19 cellular contexts compared by ENCODE assay signal in genomic region chr6:22829070-22829469, GRCh38.
DNase-seq lines count a peak whose midpoint lies in the region; ATAC-seq, FAIRE-seq and TF ChIP-seq lines count a peak whose summit lies in the region.
"Had no signal": no experiment of that assay in that cellular context is flagged by ENCODE, and none has a peak within 500 bp of the region (broad histone marks: within the 10 kb centered on the region; RNA-seq: fewer than 3 reads in every experiment).

No MANE protein-coding gene starts in this region.

- TF ChIP-seq EP300 in SK-N-SH (IDR thresholded peaks at IDR 0.05; ENCODE audit: borderline replicate concordance in 1 of 2, low read depth in 1 of 2, low read length in 1 of 2): no peak

- intact Hi-C loops in upper lobe of right lung (cut with DNase I): no loop called here

- no peaks in the 10 kb centered on the region for H3K36me3 Mint-ChIP-seq in activated naive CD8-positive, alpha-beta T cell treated with anti-CD3 and anti-CD28 coated beads for 36 hours
- H3K36me3 Mint-ChIP-seq: CD14-positive monocyte, naive B cell had no signal

- H3K4me3 ChIP-seq in SK-N-SH (ENCODE audit: low read depth in 2 of 2, low read length in 1 of 2): no peak overlapping the region
- H3K4me3 ChIP-seq in brain microvascular endothelial cell (ENCODE audit: low read depth, low read length): no peak overlapping the region
- H3K4me3 ChIP-seq in lung: no peak overlapping the region
- H3K4me3 ChIP-seq in upper lobe of right lung: no peak overlapping the region
- H3K4me3 ChIP-seq: spleen, suprapubic skin had no signal

- H4K20me1 ChIP-seq in SK-N-SH (ENCODE audit: insufficient read depth): no peaks in the 10 kb centered on the region

- no peaks in the 10 kb centered on the region for H3K79me2 ChIP-seq in SK-N-SH (ENCODE audit: insufficient read depth)

- in situ Hi-C loops in brain microvascular endothelial cell (cut with HindIII; ENCODE audit: low pct_ligation_motif_present, low sequenced_read_pairs): no loop called here

- H3K9me3 ChIP-seq in SK-N-SH (no peaks in the 10 kb centered on the region), lung (ENCODE audit: control insufficient read depth in 2 of 2, insufficient read depth in 1 of 2, low read length in 1 of 2) (no peaks in the 10 kb centered on the region), upper lobe of right lung (no peaks in the 10 kb centered on the region)
- H3K9me3 ChIP-seq: spleen, suprapubic skin had no signal

- H3K27me3 Mint-ChIP-seq in activated naive CD8-positive, alpha-beta T cell treated with anti-CD3 and anti-CD28 coated beads for 36 hours: peaks cover 4% of the 10 kb centered on the region
- H3K27me3 Mint-ChIP-seq: activated CD4-positive, alpha-beta memory T cell treated with anti-CD3 and anti-CD28 coated beads, Interleukin-2, amount 10 ng/mL, durations not matched to agents 7 days and 5 days; activated T-cell treated with anti-CD3 and anti-CD28 coated beads, Interleukin-2, amount 50 U/mL, for 24 hours; naive B cell had no signal

- H3K9ac ChIP-seq in SK-N-SH: no peak overlapping the region; the same call in 1 of the 2 replicates

- no peak for TF ChIP-seq CTCF in SK-N-SH (IDR thresholded peaks at IDR 0.05)
- no peak for TF ChIP-seq CTCF in brain microvascular endothelial cell (IDR thresholded peaks at IDR 0.05; ENCODE audit: low read depth, low read length, missing control alignments)
- TF ChIP-seq CTCF in lung (IDR thresholded peaks at IDR 0.05; ENCODE audit: control extremely low read depth, extremely low read depth): no peak
- no peak for TF ChIP-seq CTCF in upper lobe of right lung (IDR thresholded peaks at IDR 0.05)

- POLR2A ChIA-PET in SK-N-SH (lab: Yijun Ruan, JAX): no interaction called here

- no peaks in the 10 kb centered on the region for H3K27me3 ChIP-seq in SK-N-SH (ENCODE audit: insufficient read depth)
- no peaks in the 10 kb centered on the region for H3K27me3 ChIP-seq in brain microvascular endothelial cell (replicated peaks)
- no peaks in the 10 kb centered on the region for H3K27me3 ChIP-seq in lung (ENCODE audit: control insufficient read depth, insufficient read depth)
- no peaks in the 10 kb centered on the region for H3K27me3 ChIP-seq in upper lobe of right lung
- H3K27me3 ChIP-seq: spleen, suprapubic skin had no signal

- no peak for DNase-seq in SK-N-SH
- no peak for DNase-seq in brain microvascular endothelial cell
- DNase-seq in lung (ENCODE audit: low spot score): no peak
- DNase-seq in upper lobe of right lung: no peak
- DNase-seq in DMS79 (lab: John Stamatoyannopoulos, UW): no peak
- DNase-seq in GM19239 (ENCODE audit: insufficient read length, low spot score): no peak
- no peak for DNase-seq in activated naive CD8-positive, alpha-beta T cell treated with anti-CD3 and anti-CD28 coated beads for 36 hours
- DNase-seq: activated CD4-positive, alpha-beta memory T cell treated with anti-CD3 and anti-CD28 coated beads, Interleukin-2, amount 10 ng/mL, durations not matched to agents 7 days and 5 days; activated naive CD4-positive, alpha-beta T cell treated with anti-CD3 and anti-CD28 coated beads for 36 hours; activated T-cell treated with anti-CD3 and anti-CD28 coated beads, Interleukin-2, amount 50 U/mL, for 24 hours; aorta; naive B cell; NCI-H1436; spleen; T-helper 2 cell had no signal

- H2AFZ ChIP-seq in SK-N-SH (ENCODE audit: low read depth): peak overlapping the region; percentile 52; the same call in 1 of the 2 replicates

- H3K36me3 ChIP-seq in SK-N-SH (replicated peaks in 1 of 2; ENCODE audit: control insufficient read depth in 1 of 2, insufficient read depth in 2 of 2, low read length in 1 of 2) (no peaks in the 10 kb centered on the region), brain microvascular endothelial cell (replicated peaks) (no peaks in the 10 kb centered on the region), lung (ENCODE audit: control insufficient read depth in 2 of 2, insufficient read depth in 2 of 2, low read length in 2 of 2) (no peaks in the 10 kb centered on the region), upper lobe of right lung (no peaks in the 10 kb centered on the region)
- H3K36me3 ChIP-seq: spleen, suprapubic skin had no signal

- CTCF ChIA-PET in SK-N-SH (lab: Yijun Ruan, JAX): interaction anchor here (0.6 to 1.1 kb wide), 5 partner anchors 10 to 1232 kb away, joined by 3 to 5 read pairs (median 4); no protein-coding TSS in a partner anchor

- no peaks in the 10 kb centered on the region for H3K9me3 Mint-ChIP-seq in activated naive CD8-positive, alpha-beta T cell treated with anti-CD3 and anti-CD28 coated beads for 36 hours
- H3K9me3 Mint-ChIP-seq: activated CD4-positive, alpha-beta memory T cell treated with anti-CD3 and anti-CD28 coated beads, Interleukin-2, amount 10 ng/mL, durations not matched to agents 7 days and 5 days; activated naive CD4-positive, alpha-beta T cell treated with anti-CD3 and anti-CD28 coated beads for 36 hours; activated T-cell treated with anti-CD3 and anti-CD28 coated beads, Interleukin-2, amount 50 U/mL, for 24 hours; HFFc6; naive B cell had no signal

- H3K4me2 ChIP-seq in SK-N-SH: no peak overlapping the region

- no peak overlapping the region for H3K4me3 Mint-ChIP-seq in activated naive CD8-positive, alpha-beta T cell treated with anti-CD3 and anti-CD28 coated beads for 36 hours
- H3K4me3 Mint-ChIP-seq: activated CD4-positive, alpha-beta memory T cell treated with anti-CD3 and anti-CD28 coated beads, Interleukin-2, amount 10 ng/mL, durations not matched to agents 7 days and 5 days; activated naive CD4-positive, alpha-beta T cell treated with anti-CD3 and anti-CD28 coated beads for 36 hours; activated T-cell treated with anti-CD3 and anti-CD28 coated beads, Interleukin-2, amount 50 U/mL, for 24 hours; CD14-positive monocyte; naive B cell had no signal

- H3K4me1 ChIP-seq in SK-N-SH (ENCODE audit: control insufficient read depth in 1 of 2, insufficient read depth in 2 of 2, low read depth in 1 of 2, low read length in 1 of 2): peaks cover 8 to 14% of the 10 kb centered on the region in 2 experiments
- peaks cover 2% of the 10 kb centered on the region in 2 donors for H3K4me1 ChIP-seq in lung (ENCODE audit: control insufficient read depth in 2 of 2, insufficient read depth in 2 of 2, low read length in 2 of 2)
- peaks cover 18% of the 10 kb centered on the region for H3K4me1 ChIP-seq in upper lobe of right lung

- no peak overlapping the region for H3K27ac Mint-ChIP-seq in activated naive CD8-positive, alpha-beta T cell treated with anti-CD3 and anti-CD28 coated beads for 36 hours
- H3K27ac Mint-ChIP-seq: activated CD4-positive, alpha-beta memory T cell treated with anti-CD3 and anti-CD28 coated beads, Interleukin-2, amount 10 ng/mL, durations not matched to agents 7 days and 5 days; activated naive CD4-positive, alpha-beta T cell treated with anti-CD3 and anti-CD28 coated beads for 36 hours; activated T-cell treated with anti-CD3 and anti-CD28 coated beads, Interleukin-2, amount 50 U/mL, for 24 hours; CD14-positive monocyte had no signal

- H3F3A ChIP-seq in SK-N-SH (replicated peaks; ENCODE audit: insufficient read depth): peaks cover 25% of the 10 kb centered on the region

- H3K9me2 ChIP-seq in SK-N-SH: no peaks in the 10 kb centered on the region

- peak overlapping the region; percentile 86 to 96 for H3K27ac ChIP-seq in SK-N-SH (ENCODE audit: low read depth in 2 of 2, low read length in 1 of 2)
- H3K27ac ChIP-seq in brain microvascular endothelial cell: peak overlapping the region; percentile 94
- H3K27ac ChIP-seq in lung (ENCODE audit: low read depth in 1 of 2, low read length in 1 of 2): no peak overlapping the region
- H3K27ac ChIP-seq in upper lobe of right lung: peak overlapping the region; percentile 58
- H3K27ac ChIP-seq: spleen had no signal

- ATAC-seq in SK-N-SH treated with all-trans-retinoic acid at 6 μM for 48 hours (no peak), lung (ENCODE audit: insufficient read depth, low FRiP score) (peak; percentile 42), upper lobe of right lung (peak; percentile 36)

- H3K4me1 Mint-ChIP-seq in activated naive CD8-positive, alpha-beta T cell treated with anti-CD3 and anti-CD28 coated beads for 36 hours: no peaks in the 10 kb centered on the region
- H3K4me1 Mint-ChIP-seq: activated CD4-positive, alpha-beta memory T cell treated with anti-CD3 and anti-CD28 coated beads, Interleukin-2, amount 10 ng/mL, durations not matched to agents 7 days and 5 days; CD14-positive monocyte had no signal

- TF ChIP-seq RAD21 in SK-N-SH (IDR thresholded peaks at IDR 0.05; ENCODE audit: low read length): no peak

- no peak for FAIRE-seq in GM19239 (lab: Jason Lieb, UNC)

TF ChIP-seq in SK-N-SH, 30 proteins besides CTCF, POLR2A, EP300 and RAD21 (continues in another document):
- no peak for TF ChIP-seq NRF1 (IDR thresholded peaks at IDR 0.05; ENCODE audit: low read depth, low read length)
- TF ChIP-seq SMC3 (IDR thresholded peaks at IDR 0.05; ENCODE audit: low read depth, low read length): no peak
- TF ChIP-seq POLR2AphosphoS5 (IDR thresholded peaks at IDR 0.05; ENCODE audit: low read depth, low read length): no peak
- TF ChIP-seq RXRA (IDR thresholded peaks at IDR 0.05; ENCODE audit: borderline replicate concordance, low read depth): no peak
- no peak for TF ChIP-seq YY1 (IDR thresholded peaks at IDR 0.05; ENCODE audit: low read depth)

TF ChIP-seq in SK-N-SH treated with all-trans-retinoic acid at 6 μM for 48 hours, 23 proteins besides CTCF, POLR2A, EP300 and RAD21 (continues in another document):
- TF ChIP-seq TOX (CRISPR knock-in tag; IDR thresholded peaks at IDR 0.05; ENCODE audit: borderline replicate concordance) (no peak), GLIS3 (CRISPR knock-in tag; IDR thresholded peaks at IDR 0.05) (no peak), ZFP3 (CRISPR knock-in tag; IDR thresholded peaks at IDR 0.05) (no peak), CSDC2 (CRISPR knock-in tag; IDR thresholded peaks at IDR 0.05) (no peak), ZNF70 (CRISPR knock-in tag; IDR thresholded peaks at IDR 0.05) (no peak), ZNF565 (CRISPR knock-in tag; conservative IDR thresholded peaks at IDR 0.05; ENCODE audit: low read depth) (no peak), ARNTL (CRISPR knock-in tag; IDR thresholded peaks at IDR 0.05; ENCODE audit: borderline replicate concordance, low read depth) (no peak), ZNF8 (CRISPR knock-in tag; IDR thresholded peaks at IDR 0.05) (no peak), OSR1 (CRISPR knock-in tag; IDR thresholded peaks at IDR 0.05) (no peak), SNAI2 (CRISPR knock-in tag; IDR thresholded peaks at IDR 0.05) (no peak), RARB (CRISPR knock-in tag; IDR thresholded peaks at IDR 0.05) (no peak)

Comparison
In these comparisons a context has a peak if more than half of its experiments do, and no peak if none do; other contexts are left out.
1. H3K27ac ChIP-seq: peak in SK-N-SH (2 of 2), brain microvascular endothelial cell (single experiment) and upper lobe of right lung (single experiment); none in lung (0 of 2).